Comparison of ENCODE assay signal across 8 cellular contexts in the genomic region with DNA sequence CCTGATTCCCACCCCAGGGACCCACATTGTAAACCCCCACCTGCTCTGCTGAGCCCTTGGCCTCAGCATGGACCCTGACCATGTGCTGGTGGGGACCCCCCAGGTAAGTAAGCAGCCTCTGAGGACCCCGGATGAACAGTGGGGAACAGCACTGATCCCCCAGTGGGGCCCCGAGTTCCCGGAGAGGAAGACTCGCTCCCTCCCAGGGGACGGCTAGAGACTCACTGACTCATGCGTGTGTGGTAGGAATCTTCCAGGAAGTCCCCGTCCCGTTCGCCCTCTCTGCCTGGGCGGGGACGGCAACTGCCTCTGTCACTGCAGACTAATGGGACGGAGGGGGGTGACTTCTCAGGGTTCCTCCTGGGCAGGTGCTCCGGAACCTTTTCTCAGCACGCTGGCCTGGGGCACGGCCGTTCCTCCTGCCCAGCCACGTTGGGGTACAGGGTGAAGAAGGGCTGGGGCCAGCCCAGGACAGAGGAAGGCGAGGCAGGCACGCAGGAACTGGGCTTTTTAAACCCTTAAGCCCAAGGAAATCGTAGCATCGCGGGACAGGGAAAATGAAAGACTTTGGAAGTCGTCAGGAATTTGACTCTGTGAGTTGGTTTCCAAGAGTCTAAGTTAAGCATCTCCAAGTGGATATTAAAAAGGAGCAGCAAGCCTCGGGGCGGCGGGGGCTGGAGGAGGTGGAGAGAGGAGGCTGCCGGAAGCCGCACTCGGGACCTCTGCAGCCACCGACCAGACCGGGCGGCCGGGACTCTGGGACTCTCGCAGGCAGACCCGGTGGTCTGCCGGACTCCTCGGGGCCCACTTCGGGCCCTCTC.
A peak's percentile ranks its signal among the peaks of the same experiment; 100 is the strongest.
DNase-seq lines count a peak whose midpoint lies in the region; ATAC-seq and TF ChIP-seq lines count a peak whose summit lies in the region.

No MANE protein-coding gene starts in this region.

- peak in 1 of 2 donors; percentile 81 for TF ChIP-seq POLR2A in vagina (IDR thresholded peaks at IDR 0.05)

- TF ChIP-seq CTCF in fibroblast of mammary gland (conservative IDR thresholded peaks at IDR 0.05; ENCODE audit: control insufficient read depth, insufficient read depth, low read depth, low read length) (no peak), vagina (IDR thresholded peaks at IDR 0.05) (no peak)

- intact Hi-C loops in vagina (cut with DNase I), result no loop called here

- peak overlapping the region; percentile 89 for H3K4me3 ChIP-seq in fibroblast of mammary gland (ENCODE audit: control insufficient read depth, low read depth, low read length)
- H3K4me3 ChIP-seq in vagina, result peak overlapping the region; percentile 55 to 59

- DNase-seq in NCI-H526 (lab: John Stamatoyannopoulos, UW) (peak; percentile 47 to 75), NCI-H526 treated with DMSO at 0.1 percent for 48 hours (lab: John Stamatoyannopoulos, UW) (no peak), MV-4-11 (lab: John Stamatoyannopoulos, UW) (peak; percentile 87), activated T-cell treated with anti-CD3 and anti-CD28 coated beads for 4 hours (peak; percentile 56), fibroblast of mammary gland (ENCODE audit: low read depth) (peak; percentile 91), occipital lobe (lab: John Stamatoyannopoulos, UW) (peak; percentile 54), vagina (ENCODE audit: extremely low spot score in 2 of 2) (no peak)

- ATAC-seq in GM18502 (IDR thresholded peaks at IDR 0.05; ENCODE audit: poor library complexity, unreplicated experiment), result no peak

- no peaks in the 10 kb centered on the region for H3K9me3 ChIP-seq in vagina

- peak overlapping the region; percentile 97 for H3K27ac ChIP-seq in vagina

- no peaks in the 10 kb centered on the region for H3K27me3 ChIP-seq in vagina

- peaks cover 79% of the 10 kb centered on the region for H3K4me1 ChIP-seq in vagina

- no peaks in the 10 kb centered on the region for H3K36me3 ChIP-seq in vagina

Comparison
In these comparisons a context has a peak if more than half of its experiments do, and no peak if none do; other contexts are left out.
1. DNase-seq: peak in NCI-H526 (2 of 2), MV-4-11 (single experiment), activated T-cell treated with anti-CD3 and anti-CD28 coated beads for 4 hours (single experiment), fibroblast of mammary gland (single experiment) and occipital lobe (single experiment); none in NCI-H526 treated with DMSO at 0.1 percent for 48 hours (single experiment) and vagina (0 of 2).